Comparison of ENCODE assay signal across 31 cellular contexts in the genomic region with DNA sequence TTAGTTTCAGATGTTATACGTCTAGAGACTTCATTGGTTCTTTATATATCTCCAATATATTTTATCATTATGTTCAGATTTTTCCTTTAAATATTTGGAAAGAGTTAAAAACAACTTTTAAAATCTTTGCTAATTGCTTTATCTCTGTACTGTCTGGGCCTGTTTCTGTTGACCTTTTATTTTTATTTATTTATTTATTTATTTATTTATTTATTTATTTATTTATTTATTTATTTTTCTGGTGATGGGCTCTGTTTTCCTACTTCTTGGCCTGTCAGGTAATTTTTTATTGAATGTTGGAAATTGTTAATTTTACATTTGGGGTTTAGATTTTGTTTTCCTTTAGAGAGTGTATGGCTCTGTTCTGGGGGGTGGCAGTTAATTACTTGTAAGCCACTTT.
"Had no signal": no experiment of that assay in that cellular context is flagged by ENCODE, and none has a peak within 500 bp of the region (broad histone marks: within the 10 kb centered on the region; RNA-seq: fewer than 3 reads in every experiment).

No MANE protein-coding gene starts in this region.

- H3K27me3 ChIP-seq: left lung, pancreas, stomach, testis, thyroid gland, transverse colon, upper lobe of left lung, vagina had no signal

- FAIRE-seq: islet of Langerhans, kidney, pancreas had no signal

- H3K4me1 ChIP-seq: left lung, lower lobe of right lung, pancreas, prostate gland, stomach, testis, thyroid gland, upper lobe of left lung had no signal

- H3K4me3 ChIP-seq: left lung, lower lobe of right lung, pancreas, prostate gland, skin epidermis, stomach, testis, thyroid gland, transverse colon, upper lobe of left lung, vagina had no signal

- H3K36me3 ChIP-seq: left lung, lower lobe of right lung, pancreas, prostate gland, stomach, thyroid gland, transverse colon, upper lobe of left lung, vagina had no signal

- H3K4me3 Mint-ChIP-seq: immature natural killer cell; naive thymus-derived CD8-positive, alpha-beta T cell; nephron; neural crest cell; stimulated activated naive B cell treated with anti-CD40 and anti-IgM and Interleukin-4, amounts not matched to agents 10 μg/mL and 1 μg/mL and 100 μg/mL, for 72 hours had no signal

- H3K4me1 Mint-ChIP-seq: immature natural killer cell; neural crest cell; stimulated activated naive B cell treated with anti-CD40 and anti-IgM and Interleukin-4, amounts not matched to agents 10 μg/mL and 1 μg/mL and 100 μg/mL, for 72 hours had no signal

- H3K9me3 ChIP-seq: lower lobe of right lung, pancreas, prostate gland, stomach, testis, thyroid gland, transverse colon, upper lobe of left lung, vagina had no signal

- DNase-seq: immature natural killer cell; kidney; left colon; left lung; lower lobe of right lung; mammary epithelial cell; mesenchymal stem cell; naive thymus-derived CD8-positive, alpha-beta T cell; nucleus accumbens; pancreas; posterior cingulate gyrus; retina; right cardiac atrium; stimulated activated CD4-positive, alpha-beta T cell treated with anti-CD3 and anti-CD28 coated beads, Interleukin-12 subunit alpha, Interleukin-12 subunit beta, amount 100 ng/mL, for 4 hours; stimulated activated CD4-positive, alpha-beta T cell treated with anti-CD3 and anti-CD28 coated beads, Interleukin-15, amount 100 ng/mL, for 24 hours; stimulated activated CD4-positive, alpha-beta T cell treated with anti-CD3 and anti-CD28 coated beads, Interleukin-2, amount 100 ng/mL, for 24 hours; stimulated activated CD4-positive, alpha-beta T cell treated with anti-CD3 and anti-CD28 coated beads, Interleukin-4, amount 100 ng/mL, for 1 hour; stimulated activated naive B cell treated with anti-CD40 and anti-IgM and Interleukin-4, amounts not matched to agents 10 μg/mL and 1 μg/mL and 100 μg/mL, for 72 hours; stimulated activated naive CD8-positive, alpha-beta T cell treated with anti-CD3 and anti-CD28 coated beads, Interleukin-15, Interleukin-2, amounts not matched to agents 100 U/mL and 50 U/mL, for 24 hours; stomach; testis; thyroid gland; transverse colon; upper lobe of left lung had no signal

- H3K36me3 Mint-ChIP-seq: immature natural killer cell; stimulated activated naive B cell treated with anti-CD40 and anti-IgM and Interleukin-4, amounts not matched to agents 10 μg/mL and 1 μg/mL and 100 μg/mL, for 72 hours had no signal

- ATAC-seq: left colon; left lung; lower lobe of right lung; naive thymus-derived CD8-positive, alpha-beta T cell; pancreas; right cardiac atrium; sciatic nerve; stimulated activated naive B cell treated with anti-CD40 and anti-IgM and Interleukin-4, amounts not matched to agents 10 μg/mL and 1 μg/mL and 100 μg/mL, for 72 hours; stimulated activated naive CD8-positive, alpha-beta T cell treated with anti-CD3 and anti-CD28 coated beads, Interleukin-15, Interleukin-2, amounts not matched to agents 100 U/mL and 50 U/mL, for 24 hours had no signal

- H3K27ac ChIP-seq: left lung, lower lobe of right lung, pancreas, prostate gland, skin epidermis, stomach, testis, thyroid gland, transverse colon, upper lobe of left lung, vagina had no signal

- H3K27ac Mint-ChIP-seq: immature natural killer cell; nephron; stimulated activated naive B cell treated with anti-CD40 and anti-IgM and Interleukin-4, amounts not matched to agents 10 μg/mL and 1 μg/mL and 100 μg/mL, for 72 hours had no signal
